ENCODE assay signal across 1 cellular context in the genomic region with DNA sequence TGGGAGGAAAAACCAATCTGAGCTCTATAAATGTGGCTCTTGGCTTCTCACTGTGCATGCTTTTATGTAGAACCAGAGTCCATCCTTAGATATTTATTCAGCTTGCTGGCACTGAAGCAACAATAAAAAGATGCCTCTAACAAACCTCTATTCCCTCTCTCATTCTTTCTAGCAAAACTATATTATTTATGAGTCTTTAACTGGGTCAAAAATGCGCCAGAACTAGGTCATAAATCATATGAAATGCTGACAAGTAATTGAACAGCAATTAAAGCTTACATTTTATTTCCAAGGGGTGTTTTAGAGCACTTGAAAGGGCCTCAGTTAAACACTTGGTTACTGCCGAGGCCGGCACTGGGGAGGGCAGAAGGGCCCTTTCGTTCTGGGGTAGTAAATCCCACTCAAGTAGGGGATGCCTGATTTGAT.
TF ChIP-seq lines count a peak whose summit lies in the region.

No MANE protein-coding gene starts in this region.

TF ChIP-seq in HEK293, 187 proteins besides CTCF, POLR2A, EP300 and RAD21 (continued from another document):
- TF ChIP-seq, protein P1, sequence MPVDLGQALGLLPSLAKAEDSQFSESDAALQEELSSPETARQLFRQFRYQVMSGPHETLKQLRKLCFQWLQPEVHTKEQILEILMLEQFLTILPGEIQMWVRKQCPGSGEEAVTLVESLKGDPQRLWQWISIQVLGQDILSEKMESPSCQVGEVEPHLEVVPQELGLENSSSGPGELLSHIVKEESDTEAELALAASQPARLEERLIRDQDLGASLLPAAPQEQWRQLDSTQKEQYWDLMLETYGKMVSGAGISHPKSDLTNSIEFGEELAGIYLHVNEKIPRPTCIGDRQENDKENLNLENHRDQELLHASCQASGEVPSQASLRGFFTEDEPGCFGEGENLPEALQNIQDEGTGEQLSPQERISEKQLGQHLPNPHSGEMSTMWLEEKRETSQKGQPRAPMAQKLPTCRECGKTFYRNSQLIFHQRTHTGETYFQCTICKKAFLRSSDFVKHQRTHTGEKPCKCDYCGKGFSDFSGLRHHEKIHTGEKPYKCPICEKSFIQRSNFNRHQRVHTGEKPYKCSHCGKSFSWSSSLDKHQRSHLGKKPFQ (tag by site-specific recombination; IDR thresholded peaks at IDR 0.05), result no peak
- 0 out of 2 replicates have a peak, but pooled peaks have one; percentile 62 for TF ChIP-seq ZSCAN16 (tag by site-specific recombination; IDR thresholded peaks at IDR 0.05)
- TF ChIP-seq, protein P2, sequence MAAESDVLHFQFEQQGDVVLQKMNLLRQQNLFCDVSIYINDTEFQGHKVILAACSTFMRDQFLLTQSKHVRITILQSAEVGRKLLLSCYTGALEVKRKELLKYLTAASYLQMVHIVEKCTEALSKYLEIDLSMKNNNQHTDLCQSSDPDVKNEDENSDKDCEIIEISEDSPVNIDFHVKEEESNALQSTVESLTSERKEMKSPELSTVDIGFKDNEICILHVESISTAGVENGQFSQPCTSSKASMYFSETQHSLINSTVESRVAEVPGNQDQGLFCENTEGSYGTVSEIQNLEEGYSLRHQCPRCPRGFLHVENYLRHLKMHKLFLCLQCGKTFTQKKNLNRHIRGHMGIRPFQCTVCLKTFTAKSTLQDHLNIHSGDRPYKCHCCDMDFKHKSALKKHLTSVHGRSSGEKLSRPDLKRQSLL (tag by site-specific recombination; IDR thresholded peaks at IDR 0.05), result no peak
- no peak for TF ChIP-seq SP3 (tag by site-specific recombination; IDR thresholded peaks at IDR 0.05)
- no peak; the same call in 1 of the 2 replicates for TF ChIP-seq TCF7L2 (IDR thresholded peaks at IDR 0.05; ENCODE audit: borderline replicate concordance, low read depth, low read length)
- no peak for TF ChIP-seq OVOL3 (tag by site-specific recombination; IDR thresholded peaks at IDR 0.05)
- no peak for TF ChIP-seq ZNF660 (tag by site-specific recombination; IDR thresholded peaks at IDR 0.05)
